ENCODE assay signal across 21 cellular contexts in the genomic region with DNA sequence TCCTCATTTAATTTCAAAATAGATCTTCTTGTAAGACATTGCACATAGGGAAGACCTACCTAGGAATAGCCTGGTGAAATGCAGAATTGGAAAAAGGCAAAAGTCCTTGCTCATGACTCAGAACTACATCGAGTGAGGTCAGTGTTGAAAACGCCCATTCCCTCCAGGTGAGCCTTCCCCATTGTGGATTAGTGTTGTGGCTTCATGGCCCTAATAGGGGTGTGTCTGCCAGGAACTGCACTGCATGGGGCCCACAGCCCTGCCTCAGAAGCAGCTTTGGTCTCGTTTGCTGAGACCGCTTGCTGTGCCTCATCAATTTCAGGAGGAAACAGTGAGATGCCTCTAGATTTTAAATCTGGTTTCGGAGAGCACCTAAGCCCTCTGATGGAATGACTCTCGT. TPM values are rescaled to one million over a fixed set of nuclear protein-coding genes. Genes with fewer than 3 reads are reported as not detected.
A peak's percentile ranks its signal among the peaks of the same experiment; 100 is the strongest.
DNase-seq lines count a peak whose midpoint lies in the region; ATAC-seq and TF ChIP-seq lines count a peak whose summit lies in the region.
"Had no signal": no experiment of that assay in that cellular context is flagged by ENCODE, and none has a peak within 500 bp of the region (broad histone marks: within the 10 kb centered on the region; RNA-seq: fewer than 3 reads in every experiment).

No MANE protein-coding gene starts in this region.

- H3K36me3 Mint-ChIP-seq in WTC11, result no peaks in the 10 kb centered on the region
- H3K36me3 Mint-ChIP-seq: IgD-negative memory B cell had no signal

- no peak overlapping the region for H3K4me3 Mint-ChIP-seq in WTC11
- H3K4me3 Mint-ChIP-seq: CD8-positive, alpha-beta T cell; IgD-negative memory B cell had no signal

- POLR2A ChIA-PET in WTC11 (lab: Charles Lee), result no interaction called here

- DNase-seq in NCI-H146 (lab: John Stamatoyannopoulos, UW) (peak; percentile 21), NCI-H146 treated with DMSO at 0.1 percent for 48 hours (lab: John Stamatoyannopoulos, UW; ENCODE audit: unreplicated experiment) (no peak), WTC11 (ENCODE audit: low spot score) (no peak), iPS-NIHi7 (ENCODE audit: extremely low spot score) (peak; percentile 76), NCI-H2196 (lab: John Stamatoyannopoulos, UW; ENCODE audit: unreplicated experiment) (no peak)
- DNase-seq: CD8-positive, alpha-beta T cell; DMS79 treated with DMSO at 0.1 percent for 48 hours; GDM1; NCI-H1930; NCI-H446 treated with DMSO at 0.1 percent for 48 hours; NCI-H748 treated with DMSO at 0.1 percent for 48 hours; T-helper 1 cell had no signal

- H3K4me1 Mint-ChIP-seq in WTC11, result peaks cover 12% of the 10 kb centered on the region
- H3K4me1 Mint-ChIP-seq: IgD-negative memory B cell had no signal

- no peak overlapping the region for H3K27ac Mint-ChIP-seq in WTC11
- H3K27ac Mint-ChIP-seq: CD8-positive, alpha-beta T cell had no signal

- no peaks in the 10 kb centered on the region for H3K27me3 Mint-ChIP-seq in WTC11 (ENCODE audit: low read depth)
- H3K27me3 Mint-ChIP-seq: IgD-negative memory B cell had no signal

- CTCF ChIA-PET in WTC11 (lab: Charles Lee), result interaction anchor here (1.2 to 4.1 kb wide), 2 partner anchors 12 to 19 kb away, joined by 3 to 32 read pairs; no protein-coding TSS in a partner anchor

- TF ChIP-seq CTCF in WTC11 (IDR thresholded peaks at IDR 0.05), result no peak

- peak; percentile 80 for ATAC-seq in WTC11
- no peak for ATAC-seq in GM19395 (IDR thresholded peaks at IDR 0.05; ENCODE audit: unreplicated experiment)
- no peak for ATAC-seq in HG02763 (IDR thresholded peaks at IDR 0.05; ENCODE audit: unreplicated experiment)
- no peak for ATAC-seq in HG03139 (IDR thresholded peaks at IDR 0.05; ENCODE audit: unreplicated experiment)
- ATAC-seq: CD8-positive, alpha-beta T cell; GM12878; Right ventricle myocardium inferior had no signal

- H3K9me3 Mint-ChIP-seq in WTC11, result no peaks in the 10 kb centered on the region
- H3K9me3 Mint-ChIP-seq: CD8-positive, alpha-beta T cell; IgD-negative memory B cell had no signal

TF ChIP-seq in WTC11, 78 proteins besides CTCF, POLR2A, EP300 and RAD21:
- TF ChIP-seq ZBTB21 (CRISPR knock-in tag; IDR thresholded peaks at IDR 0.05; ENCODE audit: borderline replicate concordance), result no peak
- TF ChIP-seq MXD4 (CRISPR knock-in tag; IDR thresholded peaks at IDR 0.05; ENCODE audit: borderline replicate concordance), result no peak
- TF ChIP-seq, protein P1, sequence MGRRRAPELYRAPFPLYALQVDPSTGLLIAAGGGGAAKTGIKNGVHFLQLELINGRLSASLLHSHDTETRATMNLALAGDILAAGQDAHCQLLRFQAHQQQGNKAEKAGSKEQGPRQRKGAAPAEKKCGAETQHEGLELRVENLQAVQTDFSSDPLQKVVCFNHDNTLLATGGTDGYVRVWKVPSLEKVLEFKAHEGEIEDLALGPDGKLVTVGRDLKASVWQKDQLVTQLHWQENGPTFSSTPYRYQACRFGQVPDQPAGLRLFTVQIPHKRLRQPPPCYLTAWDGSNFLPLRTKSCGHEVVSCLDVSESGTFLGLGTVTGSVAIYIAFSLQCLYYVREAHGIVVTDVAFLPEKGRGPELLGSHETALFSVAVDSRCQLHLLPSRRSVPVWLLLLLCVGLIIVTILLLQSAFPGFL (CRISPR knock-in tag; IDR thresholded peaks at IDR 0.05; ENCODE audit: borderline replicate concordance), result no peak
- TF ChIP-seq PRDM15 (CRISPR knock-in tag; IDR thresholded peaks at IDR 0.05), result no peak
- TF ChIP-seq ETV6 (CRISPR knock-in tag; IDR thresholded peaks at IDR 0.05), result no peak
- TF ChIP-seq NFE2L1 (CRISPR knock-in tag; IDR thresholded peaks at IDR 0.05), result no peak
- TF ChIP-seq ZNF232 (CRISPR knock-in tag; IDR thresholded peaks at IDR 0.05), result no peak
- TF ChIP-seq JUN (CRISPR knock-in tag; IDR thresholded peaks at IDR 0.05), result no peak
- no peak for TF ChIP-seq CBFB (CRISPR knock-in tag; IDR thresholded peaks at IDR 0.05; ENCODE audit: low read depth)
- no peak for TF ChIP-seq ZNF219 (CRISPR knock-in tag; IDR thresholded peaks at IDR 0.05; ENCODE audit: borderline replicate concordance)
- TF ChIP-seq TP53 (CRISPR knock-in tag; IDR thresholded peaks at IDR 0.05), result no peak
- TF ChIP-seq, protein P2, sequence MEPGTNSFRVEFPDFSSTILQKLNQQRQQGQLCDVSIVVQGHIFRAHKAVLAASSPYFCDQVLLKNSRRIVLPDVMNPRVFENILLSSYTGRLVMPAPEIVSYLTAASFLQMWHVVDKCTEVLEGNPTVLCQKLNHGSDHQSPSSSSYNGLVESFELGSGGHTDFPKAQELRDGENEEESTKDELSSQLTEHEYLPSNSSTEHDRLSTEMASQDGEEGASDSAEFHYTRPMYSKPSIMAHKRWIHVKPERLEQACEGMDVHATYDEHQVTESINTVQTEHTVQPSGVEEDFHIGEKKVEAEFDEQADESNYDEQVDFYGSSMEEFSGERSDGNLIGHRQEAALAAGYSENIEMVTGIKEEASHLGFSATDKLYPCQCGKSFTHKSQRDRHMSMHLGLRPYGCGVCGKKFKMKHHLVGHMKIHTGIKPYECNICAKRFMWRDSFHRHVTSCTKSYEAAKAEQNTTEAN (CRISPR knock-in tag; IDR thresholded peaks at IDR 0.05), result no peak
- TF ChIP-seq ZNF138 (CRISPR knock-in tag; conservative IDR thresholded peaks at IDR 0.05), result no peak
- TF ChIP-seq, protein P3, sequence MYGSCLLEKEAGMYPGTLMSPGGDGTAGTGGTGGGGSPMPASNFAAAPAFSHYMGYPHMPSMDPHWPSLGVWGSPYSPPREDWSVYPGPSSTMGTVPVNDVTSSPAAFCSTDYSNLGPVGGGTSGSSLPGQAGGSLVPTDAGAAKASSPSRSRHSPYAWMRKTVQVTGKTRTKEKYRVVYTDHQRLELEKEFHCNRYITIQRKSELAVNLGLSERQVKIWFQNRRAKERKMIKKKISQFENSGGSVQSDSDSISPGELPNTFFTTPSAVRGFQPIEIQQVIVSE (CRISPR knock-in tag; IDR thresholded peaks at IDR 0.05; ENCODE audit: borderline replicate concordance), result no peak
- no peak for TF ChIP-seq FOXK1 (CRISPR knock-in tag; IDR thresholded peaks at IDR 0.05)
- TF ChIP-seq SMAD3 (CRISPR knock-in tag; IDR thresholded peaks at IDR 0.05; ENCODE audit: borderline replicate concordance), result no peak
TF ChIP-seq in WTC11: peak in this region for 0.

RNA-seq across cellular contexts. Expression of gene TFF3, which starts 17.0 kb away (rescaled TPM):
- 2.9 to 4.2 TPM (median 3.5 TPM) in 3 replicates for total RNA-seq in WTC11 (2021)
- total RNA-seq: CD8-positive, alpha-beta T cell; GM12878; H4; HT1080; LHCN-M2 had no signal

RNA-seq across cellular contexts. Expression of gene TFF2, which starts 52.6 kb away (rescaled TPM):
- 0.33 TPM in 1 of 3 replicates, not detected in the others for total RNA-seq in WTC11 (2021)
- total RNA-seq: CD8-positive, alpha-beta T cell; GM12878; H4; HT1080; LHCN-M2; Right ventricle myocardium inferior had no signal

Comparison
In these comparisons a context has a peak if more than half of its experiments do, and no peak if none do; other contexts are left out.
1. DNase-seq: peak in NCI-H146 (single experiment) and iPS-NIHi7 (single experiment); none in NCI-H146 treated with DMSO at 0.1 percent for 48 hours (single experiment), WTC11 (single experiment) and NCI-H2196 (single experiment).